8 cellular contexts compared by ENCODE assay signal in the genomic region with DNA sequence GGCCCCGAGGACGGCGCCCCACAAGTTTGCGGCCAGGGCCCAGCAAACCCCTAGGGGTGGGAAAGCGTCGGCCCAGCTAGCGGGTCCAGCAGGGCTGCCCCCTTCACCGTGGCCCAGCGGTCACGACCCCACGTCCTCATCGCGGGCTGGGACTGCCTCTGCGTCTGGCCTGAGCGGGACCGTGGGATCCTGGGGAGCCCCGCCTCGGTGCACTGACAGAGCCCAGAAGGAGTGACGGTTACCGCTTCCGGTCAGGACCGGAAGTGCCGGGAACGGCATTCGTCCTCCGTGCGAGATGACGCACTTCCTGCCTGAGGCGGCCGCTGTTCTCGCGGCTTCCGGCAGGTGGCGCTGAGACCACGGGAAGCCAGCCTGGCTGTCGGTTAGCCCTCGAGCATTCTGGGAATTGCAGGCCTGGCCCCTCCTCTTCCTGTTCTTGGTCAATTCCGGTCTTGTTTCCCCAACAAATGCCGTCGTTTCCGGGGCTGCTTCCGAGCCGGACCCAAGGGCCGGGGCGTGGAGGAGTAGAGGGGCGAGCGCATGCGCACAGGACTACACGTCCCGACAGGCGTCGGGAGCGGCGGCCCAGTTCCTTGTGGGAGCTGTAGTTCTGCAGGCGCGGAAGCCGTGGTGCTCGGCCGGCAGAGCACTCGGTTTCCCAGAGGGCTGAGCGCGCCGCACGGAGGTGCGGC. TPM values are rescaled to one million over a fixed set of nuclear protein-coding genes. Genes with fewer than 3 reads are reported as not detected.
DNase-seq lines count a peak whose midpoint lies in the region; ATAC-seq and TF ChIP-seq lines count a peak whose summit lies in the region.

TSS of gene TSSC4 (plus strand) at position 682 of the 692 bp plus-strand sequence. CDS start 1,884 bp downstream, outside the sequence.

- H3K4me1 Mint-ChIP-seq in naive thymus-derived CD4-positive, alpha-beta T cell, result peaks cover 0 to 28% (median 16%) of the 10 kb centered on the region in 7 donors

- H3K4me3 Mint-ChIP-seq in naive thymus-derived CD4-positive, alpha-beta T cell, result peak within 1 kb of the TSS; percentile 87 to 97 (median 92)

- H4K20me1 ChIP-seq in DOHH2 (ENCODE audit: control insufficient read depth, insufficient read depth, low read depth, low read length), result no peaks in the 10 kb centered on the region

- H3F3A ChIP-seq in DOHH2 (ENCODE audit: control insufficient read depth, insufficient read depth), result peaks cover 25% of the 10 kb centered on the region

- peak; percentile 95 for TF ChIP-seq CTCF in DOHH2 (IDR thresholded peaks at IDR 0.05; ENCODE audit: low read depth, low read length, poor library complexity, severe bottlenecking)

- DNase-seq in Kasumi-1 (lab: John Stamatoyannopoulos, UW), result peak; percentile 99 to 100
- peak; percentile 99 for DNase-seq in RPMI7951 (ENCODE audit: low read depth)
- DNase-seq in activated T-helper 1 cell treated with anti-CD3 and anti-CD28 coated beads, Interleukin-2, amount 50 U/mL, for 16 hours (ENCODE audit: low read depth in 1 of 2, low spot score in 1 of 2), result peak; percentile 97 to 99
- DNase-seq in fibroblast of gingiva (ENCODE audit: low read depth), result peak; percentile 100
- peak; percentile 99 to 100 (median 100) for DNase-seq in naive thymus-derived CD4-positive, alpha-beta T cell
- DNase-seq in stimulated activated naive CD4-positive, alpha-beta T cell (lab: John Stamatoyannopoulos, UW), result peak; percentile 98 to 100 (median 100)

- H3K27me3 ChIP-seq in DOHH2 (ENCODE audit: control insufficient read depth, low read length), result no peaks in the 10 kb centered on the region
- no peaks in the 10 kb centered on the region for H3K27me3 ChIP-seq in naive thymus-derived CD4-positive, alpha-beta T cell (ENCODE audit: control insufficient read depth in 2 of 2, insufficient read depth in 2 of 2, low read length in 2 of 2)

- peaks cover 36% of the 10 kb centered on the region for H3K79me2 ChIP-seq in DOHH2 (ENCODE audit: control insufficient read depth, low read length)

- peaks cover 71% of the 10 kb centered on the region for H3K36me3 ChIP-seq in DOHH2 (ENCODE audit: control insufficient read depth, low read length)
- peaks cover 0 to 57% (median 0%) of the 10 kb centered on the region in 3 experiments for H3K36me3 ChIP-seq in naive thymus-derived CD4-positive, alpha-beta T cell (ENCODE audit: control insufficient read depth in 2 of 3, insufficient read depth in 3 of 3, low read length in 3 of 3)

- intact Hi-C loops in naive thymus-derived CD4-positive, alpha-beta T cell (cut with micrococcal nuclease), result loop anchor here (1.0 to 10.0 kb wide), 16 partner anchors 20 to 1893 kb away; partner anchors contain the start of genes CARS1 (in 2 of the 2), CD81 (in 2 of the 2), NAP1L4 (in 2 of the 2) and CDKN1C (in 1 of the 2)

- H3K9me2 ChIP-seq in DOHH2 (replicated peaks; ENCODE audit: control insufficient read depth, low read length), result no peaks in the 10 kb centered on the region

- H3K9me3 Mint-ChIP-seq in naive thymus-derived CD4-positive, alpha-beta T cell, result no peaks in the 10 kb centered on the region

- peak within 1 kb of the TSS; percentile 80 for H3K4me2 ChIP-seq in DOHH2 (ENCODE audit: low read length)

- peaks cover 54% of the 10 kb centered on the region for H3K4me1 ChIP-seq in DOHH2 (ENCODE audit: control insufficient read depth, low read length)
- peaks cover 19 to 22% of the 10 kb centered on the region in 2 donors for H3K4me1 ChIP-seq in naive thymus-derived CD4-positive, alpha-beta T cell (ENCODE audit: control insufficient read depth in 2 of 2, insufficient read depth in 2 of 2, low read length in 2 of 2)

- H3K36me3 Mint-ChIP-seq in naive thymus-derived CD4-positive, alpha-beta T cell, result peaks cover 0 to 12% (median 0%) of the 10 kb centered on the region in 5 donors

- peak within 1 kb of the TSS; percentile 90 to 97 (median 95) for H3K27ac Mint-ChIP-seq in naive thymus-derived CD4-positive, alpha-beta T cell

- ATAC-seq in GM21825 (IDR thresholded peaks at IDR 0.05; ENCODE audit: unreplicated experiment), result peak; percentile 77
- ATAC-seq in naive thymus-derived CD4-positive, alpha-beta T cell, result peak; percentile 90

- peaks cover 0 to 2% (median 0%) of the 10 kb centered on the region in 5 donors for H3K27me3 Mint-ChIP-seq in naive thymus-derived CD4-positive, alpha-beta T cell

- peak within 1 kb of the TSS; percentile 90 for H3K4me3 ChIP-seq in DOHH2 (ENCODE audit: low read length)
- peak within 1 kb of the TSS; percentile 96 for H3K4me3 ChIP-seq in naive thymus-derived CD4-positive, alpha-beta T cell (ENCODE audit: low read length)

- CTCF ChIA-PET in naive thymus-derived CD4-positive, alpha-beta T cell (lab: Charles Lee), result interaction anchor here (0.6 to 2.7 kb wide), 7 partner anchors 20 to 1092 kb away, joined by 3 to 13 read pairs (median 5); partner anchors contain the start of gene CD81

- no peaks in the 10 kb centered on the region for H3K9me3 ChIP-seq in DOHH2 (ENCODE audit: control insufficient read depth, insufficient read depth, low read length)
- no peaks in the 10 kb centered on the region for H3K9me3 ChIP-seq in naive thymus-derived CD4-positive, alpha-beta T cell (ENCODE audit: control insufficient read depth in 2 of 3, low read length in 3 of 3)

- POLR2A ChIA-PET in naive thymus-derived CD4-positive, alpha-beta T cell (lab: Charles Lee), result interaction anchor here (0.8 to 3.5 kb wide), 14 partner anchors 10 to 591 kb away, joined by 3 to 27 read pairs (median 4); partner anchors contain the start of genes C11orf21, CD81, KCNQ1 and NAP1L4

- peak within 1 kb of the TSS; percentile 82 for H3K27ac ChIP-seq in DOHH2 (ENCODE audit: low read depth, low read length)
- peak within 1 kb of the TSS; percentile 93 for H3K27ac ChIP-seq in naive thymus-derived CD4-positive, alpha-beta T cell (ENCODE audit: low read depth, low read length)

RNA-seq across cellular contexts. Expression of gene TSSC4, which starts in this region (rescaled TPM):
- total RNA-seq in RPMI7951 (2014; rRNA removed; shearing (Covaris generic)), result 22.9 and 38.2 TPM in 2 replicates
- 10 to 100 TPM; 43.6 to 55.0 (median 50.9) TPM for total RNA-seq in naive thymus-derived CD4-positive, alpha-beta T cell
- polyA plus RNA-seq in naive thymus-derived CD4-positive, alpha-beta T cell, result 10 to 100 TPM; 51.7 to 83.7 TPM

Comparison
In these comparisons a context has a peak if more than half of its experiments do, and no peak if none do; other contexts are left out.
1. Peak in every context shown above with its lines: DNase-seq, ATAC-seq, H3K4me3 ChIP-seq and H3K27ac ChIP-seq.